8 cellular contexts compared by ENCODE assay signal in the genomic region with DNA sequence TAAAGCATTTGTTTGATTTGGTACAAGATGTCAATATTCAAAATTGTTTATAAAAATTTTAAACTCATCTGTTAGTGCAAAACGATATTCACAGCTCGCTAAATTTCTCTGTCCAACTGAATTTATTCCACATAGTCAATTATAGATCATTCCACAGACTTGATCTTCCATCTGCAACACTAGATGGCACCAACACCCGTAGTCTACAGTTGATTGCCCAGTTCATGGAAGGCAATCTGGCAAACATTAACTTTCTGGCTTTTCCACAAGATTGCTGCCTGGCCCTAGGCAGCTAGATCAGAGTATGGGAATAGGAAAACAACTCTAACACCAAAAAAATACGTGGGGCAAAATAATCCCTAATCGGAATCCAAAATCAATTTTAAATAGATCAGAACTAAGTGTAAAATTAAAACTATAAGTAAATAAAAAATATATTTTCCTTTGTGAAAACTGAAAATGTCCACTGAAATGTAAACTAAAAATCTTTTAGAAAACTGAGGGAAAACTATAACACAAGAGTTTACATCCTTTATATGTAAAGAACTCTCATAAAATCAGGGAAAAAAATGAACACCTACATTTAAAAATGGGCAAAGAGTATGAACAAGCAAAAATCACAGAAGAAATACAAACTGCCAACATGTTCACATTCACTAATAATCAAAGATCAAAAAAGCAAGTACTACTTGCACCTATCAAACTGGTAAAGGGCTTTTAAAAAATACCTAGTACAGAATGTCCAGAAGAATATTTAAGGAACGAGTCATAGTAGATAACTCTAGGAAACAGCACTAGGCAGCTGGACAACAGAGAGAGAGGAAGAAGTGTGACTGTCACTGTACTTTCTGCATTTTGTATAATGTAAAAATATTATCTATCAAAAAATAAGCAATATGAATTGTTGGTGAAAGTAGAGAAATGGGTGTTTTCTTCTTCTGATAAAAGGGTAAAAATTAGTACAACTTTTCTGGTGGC. TPM values are rescaled to one million over a fixed set of nuclear protein-coding genes. Genes with fewer than 3 reads are reported as not detected.
DNase-seq lines count a peak whose midpoint lies in the region; ATAC-seq and TF ChIP-seq lines count a peak whose summit lies in the region.

No MANE protein-coding gene starts in this region.

- peaks cover 8% of the 10 kb centered on the region for H3K36me3 Mint-ChIP-seq in MCF 10A (ENCODE audit: insufficient read depth, unreplicated experiment)

- CTCF ChIA-PET in MCF 10A (lab: Yijun Ruan, JAX), result interaction anchor here (0.6 to 16.8 kb wide), 25 partner anchors 10 to 673 kb away, joined by 3 to 169 read pairs (median 5); a partner anchor contains a TSS

- intact Hi-C loops in MCF 10A (cut with micrococcal nuclease), result loop anchor here (1.0 to 5.0 kb wide), 4 partner anchors 34 to 258 kb away; no protein-coding TSS in a partner anchor

- no peak for ATAC-seq in GM19395 (IDR thresholded peaks at IDR 0.05; ENCODE audit: unreplicated experiment)

- peak overlapping the region; percentile 86 for H3K27ac Mint-ChIP-seq in MCF 10A (ENCODE audit: low read depth, unreplicated experiment)

- peaks cover 46% of the 10 kb centered on the region for H3K4me1 Mint-ChIP-seq in MCF 10A (ENCODE audit: insufficient read depth, unreplicated experiment)

- BruUV-seq in MCF 10A (replicated peaks; lab: Mats Ljungman, UMichigan), result no TSS peak

- peak; percentile 88 for DNase-seq in DMS53 treated with DMSO at 0.1 percent for 48 hours (lab: John Stamatoyannopoulos, UW; ENCODE audit: unreplicated experiment)
- DNase-seq in HK-2 (ENCODE audit: unreplicated experiment), result peak; percentile 42
- DNase-seq in RPMI8226, result peak; percentile 58
- DNase-seq in MCF 10A (ENCODE audit: unreplicated experiment), result peak; percentile 82
- DNase-seq in iris pigment epithelial cell (ENCODE audit: low read depth), result peak; percentile 66
- DNase-seq in stimulated activated CD4-positive, alpha-beta T cell treated with anti-CD3 and anti-CD28 coated beads, Interleukin-2, amount 100 ng/mL, for 24 hours, result peak; percentile 6 to 35
- no peak for DNase-seq in NCI-H128 (lab: John Stamatoyannopoulos, UW; ENCODE audit: unreplicated experiment)

- POLR2A ChIA-PET in MCF 10A (lab: Yijun Ruan, JAX), result interaction anchor here (0.6 to 16.5 kb wide), 10 partner anchors 10 to 1513 kb away, joined by 3 to 289 read pairs (median 8); a partner anchor contains a TSS

- no peaks in the 10 kb centered on the region for H3K9me3 Mint-ChIP-seq in MCF 10A (ENCODE audit: unreplicated experiment)

- H3K4me3 Mint-ChIP-seq in MCF 10A (ENCODE audit: unreplicated experiment), result peak overlapping the region; percentile 58

- H3K27me3 Mint-ChIP-seq in MCF 10A (ENCODE audit: insufficient read depth, unreplicated experiment), result no peaks in the 10 kb centered on the region

- TF ChIP-seq CTCF in MCF 10A (IDR thresholded peaks at IDR 0.05; ENCODE audit: unreplicated experiment), result peak; percentile 56

RNA-seq across cellular contexts. Expression of a gene that starts 35.0 kb away (rescaled TPM):
- total RNA-seq in MCF 10A (2022), result 389 and 391 TPM in 2 replicates
